ENCODE assay signal across 11 cellular contexts in genomic region chr3:69236808-69237707, GRCh38.
DNase-seq lines count a peak whose midpoint lies in the region; ATAC-seq, FAIRE-seq and TF ChIP-seq lines count a peak whose summit lies in the region.
"Had no signal": no experiment of that assay in that cellular context is flagged by ENCODE, and none has a peak within 500 bp of the region (broad histone marks: within the 10 kb centered on the region; RNA-seq: fewer than 3 reads in every experiment).

No MANE protein-coding gene starts in this region.

- H3K4me1 ChIP-seq in A549 (peaks cover 3% of the 10 kb centered on the region), KMS-11 (ENCODE audit: low read depth, poor library complexity, severe bottlenecking) (peaks cover 100% of the 10 kb centered on the region), mesendoderm (ENCODE audit: control insufficient read depth, low read depth, low read length) (peaks cover 8% of the 10 kb centered on the region)
- H3K4me1 ChIP-seq: sigmoid colon had no signal

- H3K9ac ChIP-seq in KMS-11 (peak overlapping the region; percentile 54; the same call in 1 of the 2 replicates), mesendoderm (ENCODE audit: low read length) (no peak overlapping the region)

- WGBS in A549 (ENCODE audit: missing lambda C conversion rate), result 65% methylated on average over 8 of the region's 8 CpGs
- no CpG with 5 or more reads among the region's 8 CpGs for WGBS in mesendoderm (ENCODE audit: extremely low coverage, insufficient coverage, low lambda C conversion rate)

- peak overlapping the region; percentile 75 for H3K18ac ChIP-seq in mesendoderm (ENCODE audit: low read length)

- POLR2A ChIA-PET in A549 (lab: Yijun Ruan, JAX), result no interaction called here

- TF ChIP-seq CTCF in A549 (IDR thresholded peaks at IDR 0.05) (no peak), KMS-11 (conservative IDR thresholded peaks at IDR 0.05; ENCODE audit: low read depth, low read length) (no peak), GM13976 (IDR thresholded peaks at IDR 0.05; ENCODE audit: borderline replicate concordance, control extremely low read depth, extremely low read depth, insufficient read depth, missing control alignments) (no peak)

- H3K23ac ChIP-seq in mesendoderm (ENCODE audit: low read length), result no peak overlapping the region

- H3K27me3 ChIP-seq in KMS-11 (ENCODE audit: insufficient read depth, low read depth), result no peaks in the 10 kb centered on the region
- no peaks in the 10 kb centered on the region for H3K27me3 ChIP-seq in mesendoderm (ENCODE audit: insufficient read depth, low read length, poor library complexity)
- H3K27me3 ChIP-seq: sigmoid colon had no signal

- H3K36me3 ChIP-seq in KMS-11 (ENCODE audit: insufficient read depth) (no peaks in the 10 kb centered on the region), mesendoderm (ENCODE audit: control insufficient read depth, insufficient read depth, low read length) (no peaks in the 10 kb centered on the region)
- H3K36me3 ChIP-seq: sigmoid colon had no signal

- TF ChIP-seq EP300 in A549 (IDR thresholded peaks at IDR 0.05), result no peak

- no peak overlapping the region for H4K5ac ChIP-seq in mesendoderm (ENCODE audit: low read length)

- H3K4me2 ChIP-seq in A549 (peak overlapping the region; percentile 33; the same call in 2 of the 3 replicates), KMS-11 (peak overlapping the region; percentile 90), mesendoderm (ENCODE audit: low read length) (no peak overlapping the region)

- no peak overlapping the region for H2BK120ac ChIP-seq in mesendoderm (ENCODE audit: low read depth, low read length)

- H2AFZ ChIP-seq in KMS-11 (ENCODE audit: low read depth), result peak overlapping the region; percentile 57

- ATAC-seq in A549 (no peak; a peak in 1 of 6 replicates), GM18505 (IDR thresholded peaks at IDR 0.05; ENCODE audit: unreplicated experiment) (no peak), GM21423 (IDR thresholded peaks at IDR 0.05; ENCODE audit: unreplicated experiment) (no peak)

- TF ChIP-seq POLR2A in A549 (IDR thresholded peaks at IDR 0.05; ENCODE audit: low read length), result no peak
- no peak for TF ChIP-seq POLR2A in GM18505 (IDR thresholded peaks at IDR 0.05; ENCODE audit: borderline replicate concordance, extremely low read depth, insufficient read depth, insufficient read length)

- H3K27ac ChIP-seq in A549, result no peak overlapping the region
- H3K27ac ChIP-seq in KMS-11, result peak overlapping the region; percentile 72
- H3K27ac ChIP-seq in mesendoderm (ENCODE audit: low read depth, low read length), result no peak overlapping the region
- H3K27ac ChIP-seq: sigmoid colon had no signal

- DNase-seq in A549 (ENCODE audit: low read depth in 1 of 2, low spot score in 1 of 2) (no peak), dermis microvascular lymphatic vessel endothelial cell (ENCODE audit: low read depth in 2 of 2) (peak; percentile 21 to 59), mesendoderm (peak; percentile 51), GM13976 (ENCODE audit: low spot score) (no peak)
- no peak for DNase-seq in activated CD8-positive, alpha-beta memory T cell treated with anti-CD3 and anti-CD28 coated beads, Interleukin-2, amount 50 U/mL, for 48 hours
- DNase-seq: DND-41, NCI-H345, sigmoid colon had no signal

- no peak overlapping the region for H2AK5ac ChIP-seq in mesendoderm (ENCODE audit: low read length)

- H3K4me3 ChIP-seq in A549 (no peak overlapping the region), KMS-11 (IDR thresholded peaks at IDR 0.05; ENCODE audit: insufficient read depth, low read depth, low read length) (peak overlapping the region; percentile 28), mesendoderm (ENCODE audit: low read length) (no peak overlapping the region)
- H3K4me3 ChIP-seq: sigmoid colon had no signal

- TF ChIP-seq RAD21 in A549 (conservative IDR thresholded peaks at IDR 0.05 in 1 of 2, IDR thresholded peaks at IDR 0.05 in 1 of 2), result no peak

- H2BK5ac ChIP-seq in mesendoderm (ENCODE audit: low read length), result no peak overlapping the region

- no peaks in the 10 kb centered on the region for H4K20me1 ChIP-seq in KMS-11 (ENCODE audit: insufficient read depth)

- no peaks in the 10 kb centered on the region for H3K9me3 ChIP-seq in A549
- H3K9me3 ChIP-seq: sigmoid colon had no signal

- no peak overlapping the region for H3K4ac ChIP-seq in mesendoderm (ENCODE audit: low read depth, low read length)

- H3K56ac ChIP-seq in mesendoderm (ENCODE audit: low read length), result peak overlapping the region; percentile 26

- H3K79me2 ChIP-seq in KMS-11 (ENCODE audit: insufficient read depth, low read depth), result peaks cover 8% of the 10 kb centered on the region; the same call in 1 of the 2 replicates
- H3K79me2 ChIP-seq in mesendoderm (ENCODE audit: control insufficient read depth, insufficient read depth, low read length), result no peaks in the 10 kb centered on the region

- in situ Hi-C loops in GM13976 (cut with MboI; ENCODE audit: low sequenced_read_pairs, unreplicated experiment), result no loop called here

- H4K8ac ChIP-seq in mesendoderm (ENCODE audit: low read depth, low read length), result no peak overlapping the region

- CTCF ChIA-PET in A549 (lab: Yijun Ruan, JAX), result interaction anchor here (1.2 kb wide), 1 partner anchor 76 kb away, joined by 4 read pairs; no protein-coding TSS in a partner anchor

- no peaks in the 10 kb centered on the region for H3K79me1 ChIP-seq in mesendoderm (ENCODE audit: low read length)

- H2BK15ac ChIP-seq in mesendoderm (replicated peaks; ENCODE audit: low read depth), result peak overlapping the region; percentile 96

- FAIRE-seq in A549 (lab: Jason Lieb, UNC), result no peak

TF ChIP-seq in A549, 52 proteins besides CTCF, POLR2A, EP300 and RAD21:
- TF ChIP-seq CBX8 (IDR thresholded peaks at IDR 0.05), result no peak
- TF ChIP-seq, protein P1, sequence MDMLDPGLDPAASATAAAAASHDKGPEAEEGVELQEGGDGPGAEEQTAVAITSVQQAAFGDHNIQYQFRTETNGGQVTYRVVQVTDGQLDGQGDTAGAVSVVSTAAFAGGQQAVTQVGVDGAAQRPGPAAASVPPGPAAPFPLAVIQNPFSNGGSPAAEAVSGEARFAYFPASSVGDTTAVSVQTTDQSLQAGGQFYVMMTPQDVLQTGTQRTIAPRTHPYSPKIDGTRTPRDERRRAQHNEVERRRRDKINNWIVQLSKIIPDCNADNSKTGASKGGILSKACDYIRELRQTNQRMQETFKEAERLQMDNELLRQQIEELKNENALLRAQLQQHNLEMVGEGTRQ (IDR thresholded peaks at IDR 0.05), result no peak
- TF ChIP-seq ZC3H11A (IDR thresholded peaks at IDR 0.05), result no peak
- TF ChIP-seq CHD4 (IDR thresholded peaks at IDR 0.05; ENCODE audit: borderline replicate concordance), result no peak
- no peak for TF ChIP-seq POLR2AphosphoS2 (conservative IDR thresholded peaks at IDR 0.05; ENCODE audit: low read length)
- TF ChIP-seq ZFP36 (IDR thresholded peaks at IDR 0.05; ENCODE audit: borderline replicate concordance, partially characterized antibody), result no peak
- no peak for TF ChIP-seq ESRRA (IDR thresholded peaks at IDR 0.05; ENCODE audit: borderline replicate concordance, low read length)
- no peak for TF ChIP-seq SMC3 (IDR thresholded peaks at IDR 0.05)

Comparison
In these comparisons a context has a peak if more than half of its experiments do, and no peak if none do; other contexts are left out.
1. DNase-seq: peak in dermis microvascular lymphatic vessel endothelial cell (2 of 2) and mesendoderm (single experiment); none in A549 (0 of 2), GM13976 (single experiment) and activated CD8-positive, alpha-beta memory T cell treated with anti-CD3 and anti-CD28 coated beads, Interleukin-2, amount 50 U/mL, for 48 hours (single experiment).